ENCODE assay signal across 23 cellular contexts in genomic region chrX:139446832-139447231, GRCh38.
DNase-seq lines count a peak whose midpoint lies in the region; ATAC-seq, FAIRE-seq and TF ChIP-seq lines count a peak whose summit lies in the region.
"Had no signal": no experiment of that assay in that cellular context is flagged by ENCODE, and none has a peak within 500 bp of the region (broad histone marks: within the 10 kb centered on the region; RNA-seq: fewer than 3 reads in every experiment).

No MANE protein-coding gene starts in this region.

- no peaks in the 10 kb centered on the region for H3K36me3 Mint-ChIP-seq in WTC11
- H3K36me3 Mint-ChIP-seq: CD8-positive, alpha-beta T cell had no signal

- H3K27ac Mint-ChIP-seq in WTC11 = no peak overlapping the region
- H3K27ac Mint-ChIP-seq: B cell; CD4-positive, alpha-beta T cell; CD8-positive, alpha-beta T cell had no signal

- H3K36me3 ChIP-seq in kidney (ENCODE audit: control insufficient read depth in 1 of 2, insufficient read depth in 2 of 2, low read length in 2 of 2) (no peaks in the 10 kb centered on the region), sigmoid colon (no peaks in the 10 kb centered on the region)
- H3K36me3 ChIP-seq: BLaER1 treated with 17β-estradiol and CSF1 and Interleukin-3, amounts not matched to agents 10 nM and 100 nM had no signal

- POLR2A ChIA-PET in WTC11 (lab: Charles Lee) = no interaction called here

- no peak for TF ChIP-seq EP300 in sigmoid colon (IDR thresholded peaks at IDR 0.05)

- H3K27me3 ChIP-seq in sigmoid colon = no peaks in the 10 kb centered on the region

- H3K4me3 ChIP-seq in kidney (ENCODE audit: low read length in 2 of 2) = no peak overlapping the region
- no peak overlapping the region for H3K4me3 ChIP-seq in sigmoid colon
- H3K4me3 ChIP-seq: A549; BLaER1 treated with 17β-estradiol and CSF1 and Interleukin-3, amounts not matched to agents 10 nM and 100 nM had no signal

- H3K27ac ChIP-seq in kidney (ENCODE audit: low read depth in 2 of 2, low read length in 2 of 2) = no peak overlapping the region
- H3K27ac ChIP-seq in sigmoid colon = no peak overlapping the region
- H3K27ac ChIP-seq: 22Rv1; A549; BLaER1 treated with 17β-estradiol and CSF1 and Interleukin-3, amounts not matched to agents 10 nM and 100 nM; C4-2B had no signal

- H3K4me1 ChIP-seq in kidney (ENCODE audit: control insufficient read depth in 1 of 2, insufficient read depth in 1 of 2, low read depth in 1 of 2, low read length in 2 of 2) (no peaks in the 10 kb centered on the region), sigmoid colon (no peaks in the 10 kb centered on the region)
- H3K4me1 ChIP-seq: A549; BLaER1 treated with 17β-estradiol and CSF1 and Interleukin-3, amounts not matched to agents 10 nM and 100 nM; Caco-2 had no signal

- no peak for TF ChIP-seq CTCF in kidney (IDR thresholded peaks at IDR 0.05; ENCODE audit: borderline replicate concordance, extremely low read depth, insufficient read depth)
- TF ChIP-seq CTCF in sigmoid colon (IDR thresholded peaks at IDR 0.05) = no peak
- TF ChIP-seq CTCF in WTC11 (IDR thresholded peaks at IDR 0.05) = no peak

- ATAC-seq in WTC11 = no peak
- ATAC-seq: A549; CD8-positive, alpha-beta T cell had no signal

- H3K9ac ChIP-seq in kidney (ENCODE audit: low read length in 2 of 2) = no peak overlapping the region
- H3K9ac ChIP-seq: BLaER1 treated with 17β-estradiol and CSF1 and Interleukin-3, amounts not matched to agents 10 nM and 100 nM had no signal

- intact Hi-C loops in kidney (cut with DNase I) (no loop called here), sigmoid colon (cut with DNase I) (no loop called here)

- no peaks in the 10 kb centered on the region for H3K4me1 Mint-ChIP-seq in WTC11
- H3K4me1 Mint-ChIP-seq: B cell had no signal

- FAIRE-seq in GM12891 (lab: Jason Lieb, UNC) (peak; percentile 51), kidney (lab: Jason Lieb, UNC) (no peak), frontal cortex (lab: Jason Lieb, UNC) (no peak)
- FAIRE-seq: D721Med, G401.6, GM18507 had no signal

- no peaks in the 10 kb centered on the region for H3K27me3 Mint-ChIP-seq in WTC11 (ENCODE audit: low read depth)
- H3K27me3 Mint-ChIP-seq: B cell; CD4-positive, alpha-beta T cell had no signal

- no peak overlapping the region for H3K4me3 Mint-ChIP-seq in WTC11
- H3K4me3 Mint-ChIP-seq: B cell; CD4-positive, alpha-beta T cell; CD8-positive, alpha-beta T cell had no signal

- DNase-seq in activated gamma-delta T cell (lab: John Stamatoyannopoulos, UW) = peak; percentile 10
- no peak for DNase-seq in activated gamma-delta T cell treated with Interleukin-2 at 50 U/mL for 16 hours
- no peak for DNase-seq in GM12891 (ENCODE audit: insufficient read length, low spot score)
- peak; percentile 49 for DNase-seq in kidney
- DNase-seq in sigmoid colon = peak; percentile 52
- no peak for DNase-seq in frontal cortex (ENCODE audit: low spot score in 2 of 2)
- DNase-seq in putamen (ENCODE audit: low spot score) = no peak
- no peak for DNase-seq in WTC11 (ENCODE audit: low spot score)
- DNase-seq: AML-193; Caco-2; Calu3; CD4-positive, alpha-beta T cell; CD8-positive, alpha-beta T cell; DMS79 treated with DMSO at 0.1 percent for 48 hours; GF-D8 had no signal

- CTCF ChIA-PET in WTC11 (lab: Charles Lee) = no interaction called here

- TF ChIP-seq POLR2A in GM12891 (IDR thresholded peaks at IDR 0.05; ENCODE audit: low read depth, low read length) = no peak
- TF ChIP-seq POLR2A in sigmoid colon (IDR thresholded peaks at IDR 0.05) = no peak

- peaks cover 16% of the 10 kb centered on the region for H3K9me3 Mint-ChIP-seq in WTC11
- H3K9me3 Mint-ChIP-seq: CD8-positive, alpha-beta T cell had no signal

- WGBS in sigmoid colon, 2 donors = 97% methylated on average over 40 of the region's 40 CpGs

- H3K9me3 ChIP-seq in kidney (ENCODE audit: control insufficient read depth in 1 of 2, low read length in 2 of 2) = no peaks in the 10 kb centered on the region
- H3K9me3 ChIP-seq in sigmoid colon = no peaks in the 10 kb centered on the region
- H3K9me3 ChIP-seq: A549, Caco-2 had no signal

TF ChIP-seq in GM12891, 5 proteins besides CTCF, POLR2A, EP300 and RAD21:
- TF ChIP-seq PAX5 (IDR thresholded peaks at IDR 0.05; ENCODE audit: insufficient read depth, low read length, severe bottlenecking) (no peak), POU2F2 (IDR thresholded peaks at IDR 0.05; ENCODE audit: low read depth, low read length) (no peak), TAF1 (IDR thresholded peaks at IDR 0.05; ENCODE audit: low read depth, low read length) (no peak), POLR2AphosphoS5 (IDR thresholded peaks at IDR 0.05; ENCODE audit: low read depth, low read length) (no peak), SPI1 (IDR thresholded peaks at IDR 0.05; ENCODE audit: low read depth, low read length) (no peak)

TF ChIP-seq in WTC11, 78 proteins besides CTCF, POLR2A, EP300 and RAD21:
- TF ChIP-seq AR (CRISPR knock-in tag; IDR thresholded peaks at IDR 0.05) = no peak
TF ChIP-seq in WTC11: peak in this region for 0.

Comparison
In these comparisons a context has a peak if more than half of its experiments do, and no peak if none do; other contexts are left out.
1. DNase-seq: peak in activated gamma-delta T cell (single experiment), kidney (single experiment) and sigmoid colon (single experiment); none in activated gamma-delta T cell treated with Interleukin-2 at 50 U/mL for 16 hours (single experiment), GM12891 (single experiment), frontal cortex (0 of 2), putamen (single experiment) and WTC11 (single experiment).